ENCODE assay signal across 8 cellular contexts in the genomic region with DNA sequence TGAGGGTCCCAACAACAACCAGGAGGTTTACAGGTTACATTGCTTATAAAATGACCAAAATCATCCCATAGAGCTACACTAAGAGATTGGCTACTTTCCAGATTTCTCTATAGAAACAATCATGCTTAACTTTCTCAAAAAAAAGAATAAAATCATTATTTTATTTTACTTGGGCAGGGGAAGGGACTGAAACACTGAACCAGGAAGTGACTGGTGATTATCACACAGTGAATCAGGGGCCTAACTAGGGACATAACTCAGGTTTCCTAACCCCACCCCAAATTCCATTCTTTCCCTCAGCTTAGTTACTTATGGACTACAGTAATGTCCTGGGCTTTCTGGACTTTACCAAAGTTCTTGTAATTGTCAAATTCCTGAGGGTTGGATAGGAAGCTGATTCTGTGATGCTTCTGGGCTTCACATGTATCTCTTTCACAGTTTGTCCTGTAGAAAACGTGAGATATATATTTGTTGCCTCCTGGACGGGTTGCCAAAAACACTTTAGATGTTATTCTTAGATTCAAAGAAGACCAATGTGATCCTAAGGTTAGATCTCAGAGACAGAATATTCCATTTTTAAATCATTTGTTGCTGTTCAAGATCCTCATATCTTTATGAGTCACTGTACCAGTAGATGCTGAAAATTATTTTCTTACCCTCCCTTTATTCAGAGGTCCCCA. TPM values are rescaled to one million over a fixed set of nuclear protein-coding genes. Genes with fewer than 3 reads are reported as not detected.
A peak's percentile ranks its signal among the peaks of the same experiment; 100 is the strongest.
DNase-seq lines count a peak whose midpoint lies in the region; ATAC-seq and TF ChIP-seq lines count a peak whose summit lies in the region.
"Not testable (repeated sequence)": the region's sequence is repeated elsewhere in the genome, so short reads cannot be mapped to it uniquely, and the experiment has no call there.

No MANE protein-coding gene starts in this region.

- WGBS in esophagus, 2 donors: 43 to 59% methylated on average over 2 of the region's 2 CpGs
- 30 to 51% (median 41%) methylated on average over 2 of the region's 2 CpGs for WGBS in psoas muscle, 3 donors

- peak; percentile 82 for DNase-seq in ELR (ENCODE audit: low read depth)
- not testable (repeated sequence) for DNase-seq in Karpas-422; activated naive CD8-positive, alpha-beta T cell treated with anti-CD3 and anti-CD28 coated beads, Interleukin-2, amount 50 U/mL, for 24 hours; psoas muscle; uterus
- DNase-seq in kidney tubule cell (ENCODE audit: low spot score): peak; percentile 83

- H3K9me3 Mint-ChIP-seq in activated naive CD8-positive, alpha-beta T cell treated with anti-CD3 and anti-CD28 coated beads, Interleukin-2, amount 50 U/mL, for 24 hours: not testable (repeated sequence)

- ATAC-seq in activated naive CD8-positive, alpha-beta T cell treated with anti-CD3 and anti-CD28 coated beads, Interleukin-2, amount 50 U/mL, for 24 hours: not testable (repeated sequence)
- ATAC-seq in psoas muscle: peak in 1 of 4 donors; percentile 43

- H3K27ac Mint-ChIP-seq in activated naive CD8-positive, alpha-beta T cell treated with anti-CD3 and anti-CD28 coated beads, Interleukin-2, amount 50 U/mL, for 24 hours: peak overlapping the region; percentile 51

- not testable (repeated sequence) for H3K9ac ChIP-seq in Karpas-422 (ENCODE audit: low read length); SU-DHL-6 (ENCODE audit: low read length)

- intact Hi-C loops in psoas muscle (cut with DNase I): loop anchor here in 1 of 2 donors (5.0 kb wide), 1 partner anchor 114 kb away; no protein-coding TSS in a partner anchor
- intact Hi-C loops in uterus (cut with DNase I; ENCODE audit: low total_unique reads): not testable (repeated sequence)

- TF ChIP-seq CTCF in SU-DHL-6 (IDR thresholded peaks at IDR 0.05; ENCODE audit: insufficient read depth, low read length, poor library complexity, severe bottlenecking); psoas muscle (IDR thresholded peaks at IDR 0.05); uterus (IDR thresholded peaks at IDR 0.05): not testable (repeated sequence)

- H3K4me1 ChIP-seq in Karpas-422 (ENCODE audit: low read length); esophagus (ENCODE audit: control insufficient read depth in 2 of 2, insufficient read depth in 2 of 2, low read length in 1 of 2); uterus: not testable (repeated sequence)
- peaks cover 12% of the 10 kb centered on the region for H3K4me1 ChIP-seq in psoas muscle

- not testable (repeated sequence) for TF ChIP-seq POLR2A in uterus (IDR thresholded peaks at IDR 0.05)

- H3K4me2 ChIP-seq in Karpas-422 (ENCODE audit: low read depth, low read length, poor library complexity, severe bottlenecking); SU-DHL-6 (ENCODE audit: low read depth, low read length, poor library complexity, severe bottlenecking): not testable (repeated sequence)

- H3K4me3 ChIP-seq in Karpas-422 (ENCODE audit: low read length); SU-DHL-6 (ENCODE audit: insufficient read depth, low read length, poor library complexity, severe bottlenecking); esophagus (ENCODE audit: low read depth in 1 of 2, low read length in 2 of 2); psoas muscle; uterus: not testable (repeated sequence)

- not testable (repeated sequence) for H3K27me3 Mint-ChIP-seq in activated naive CD8-positive, alpha-beta T cell treated with anti-CD3 and anti-CD28 coated beads, Interleukin-2, amount 50 U/mL, for 24 hours

- H3K36me3 ChIP-seq in Karpas-422 (ENCODE audit: insufficient read depth, low read length); SU-DHL-6 (ENCODE audit: low read length); esophagus (ENCODE audit: control insufficient read depth in 2 of 2, insufficient read depth in 2 of 2, low read length in 1 of 2); psoas muscle (ENCODE audit: insufficient read depth in 1 of 2, low read depth in 1 of 2); uterus: not testable (repeated sequence)

- not testable (repeated sequence) for H3K27me3 ChIP-seq in Karpas-422 (ENCODE audit: low read length); SU-DHL-6 (ENCODE audit: low read length); esophagus (ENCODE audit: control insufficient read depth in 1 of 2, insufficient read depth in 2 of 2, low read length in 2 of 2); psoas muscle (ENCODE audit: insufficient read depth in 3 of 3, low read length in 2 of 3); uterus

- not testable (repeated sequence) for H3K4me3 Mint-ChIP-seq in activated naive CD8-positive, alpha-beta T cell treated with anti-CD3 and anti-CD28 coated beads, Interleukin-2, amount 50 U/mL, for 24 hours

- not testable (repeated sequence) for H3F3A ChIP-seq in SU-DHL-6 (ENCODE audit: insufficient read depth)

- H3K4me1 Mint-ChIP-seq in activated naive CD8-positive, alpha-beta T cell treated with anti-CD3 and anti-CD28 coated beads, Interleukin-2, amount 50 U/mL, for 24 hours: peaks cover 18% of the 10 kb centered on the region

- not testable (repeated sequence) for H3K36me3 Mint-ChIP-seq in activated naive CD8-positive, alpha-beta T cell treated with anti-CD3 and anti-CD28 coated beads, Interleukin-2, amount 50 U/mL, for 24 hours (ENCODE audit: low read depth)

- H4K20me1 ChIP-seq in Karpas-422 (ENCODE audit: insufficient read depth, low read depth, low read length); SU-DHL-6 (ENCODE audit: low read depth, low read length): not testable (repeated sequence)

- H3K9me2 ChIP-seq in Karpas-422 (replicated peaks; ENCODE audit: insufficient read depth, low read length); SU-DHL-6 (replicated peaks; ENCODE audit: insufficient read depth, low read length): not testable (repeated sequence)

- H3K27ac ChIP-seq in Karpas-422 (ENCODE audit: low read length); SU-DHL-6 (ENCODE audit: low read depth, low read length): not testable (repeated sequence)
- H3K27ac ChIP-seq in esophagus (ENCODE audit: low read depth in 2 of 2, low read length in 1 of 2) (peak overlapping the region; percentile 59 to 64), psoas muscle (peak overlapping the region; percentile 25), uterus (peak overlapping the region; percentile 76 to 78)

- H3K79me2 ChIP-seq in Karpas-422 (ENCODE audit: low read length); SU-DHL-6 (ENCODE audit: insufficient read depth, low read length): not testable (repeated sequence)

- not testable (repeated sequence) for H3K9me3 ChIP-seq in Karpas-422 (ENCODE audit: low read length); SU-DHL-6 (ENCODE audit: insufficient read depth, low read length); esophagus (ENCODE audit: control insufficient read depth in 2 of 2, insufficient read depth in 1 of 2, low read depth in 1 of 2, low read length in 1 of 2); psoas muscle; uterus

- H2AFZ ChIP-seq in Karpas-422 (ENCODE audit: low read length) (peak overlapping the region; percentile 14; the same call in 1 of the 2 replicates), SU-DHL-6 (ENCODE audit: low read depth, low read length, severe bottlenecking) (peak overlapping the region; percentile 39)

RNA-seq across cellular contexts. Expression of a gene that starts 28.0 kb away (rescaled TPM):
- 52.4 and 64.4 TPM in 2 replicates for total RNA-seq in Karpas-422 (2014; rRNA removed; shearing (Covaris generic); ENCODE audit: low replicate concordance)
- polyA plus RNA-seq in esophagus (100 to 1,000 TPM; 110 to 115 TPM), psoas muscle (100 to 1,000 TPM in 1 of 3 donors, 10 to 100 TPM in 2; 50.4 to 170 (median 70.5) TPM)
- total RNA-seq in psoas muscle (100 to 1,000 TPM; 161 to 218 (median 198) TPM), uterus (100 to 1,000 TPM in 3 of 4 donors, 10 to 100 TPM in 1; 77.6 to 161 (median 131) TPM)
